Comparison of ENCODE assay signal across 16 cellular contexts in genomic region chr16:86222541-86222940, GRCh38.
DNase-seq lines count a peak whose midpoint lies in the region; ATAC-seq and TF ChIP-seq lines count a peak whose summit lies in the region.
"Had no signal": no experiment of that assay in that cellular context is flagged by ENCODE, and none has a peak within 500 bp of the region (broad histone marks: within the 10 kb centered on the region; RNA-seq: fewer than 3 reads in every experiment).

No MANE protein-coding gene starts in this region.

- H3K27ac ChIP-seq in SK-N-SH (ENCODE audit: low read depth in 2 of 2, low read length in 1 of 2) = no peak overlapping the region
- peak overlapping the region; percentile 47 to 73 (median 70) for H3K27ac ChIP-seq in transverse colon
- H3K27ac ChIP-seq: 22Rv1, heart right ventricle, thoracic aorta had no signal

- H3K27me3 ChIP-seq in SK-N-SH (ENCODE audit: insufficient read depth) (peaks cover 61% of the 10 kb centered on the region), transverse colon (no peaks in the 10 kb centered on the region)

- ATAC-seq in SK-N-SH treated with all-trans-retinoic acid at 6 μM for 48 hours = no peak
- ATAC-seq: activated naive CD4-positive, alpha-beta T cell treated with anti-CD3 and anti-CD28 coated beads, Interleukin-2, amount 50 U/mL, for 72 hours; heart right ventricle had no signal

- intact Hi-C loops in transverse colon (cut with DNase I; ENCODE audit: low total_unique reads) = no loop called here
- intact Hi-C loops in activated CD4-positive, alpha-beta T cell treated with anti-CD3 and anti-CD28 coated beads, Interleukin-2, amount 10 ng/mL, durations not matched to agents 24 days and 14 days (cut with micrococcal nuclease) = no loop called here

- no peak for TF ChIP-seq POLR2A in transverse colon (IDR thresholded peaks at IDR 0.05)

- no peak overlapping the region for H3K9ac ChIP-seq in SK-N-SH

- H3K9me3 ChIP-seq in SK-N-SH (no peaks in the 10 kb centered on the region), transverse colon (no peaks in the 10 kb centered on the region)
- H3K9me3 ChIP-seq: heart right ventricle, thoracic aorta had no signal

- H3K27ac Mint-ChIP-seq in activated CD4-positive, alpha-beta T cell treated with anti-CD3 and anti-CD28 coated beads, Interleukin-2, amount 10 ng/mL, durations not matched to agents 24 days and 14 days = no peak overlapping the region
- H3K27ac Mint-ChIP-seq: activated naive CD4-positive, alpha-beta T cell treated with anti-CD3 and anti-CD28 coated beads, Interleukin-2, amount 50 U/mL, for 72 hours had no signal

- TF ChIP-seq CTCF in SK-N-SH (IDR thresholded peaks at IDR 0.05) (no peak), astrocyte of the cerebellum (IDR thresholded peaks at IDR 0.05; ENCODE audit: low read depth, low read length, missing control alignments) (no peak), foreskin fibroblast (IDR thresholded peaks at IDR 0.05; ENCODE audit: low read depth, low read length) (no peak), transverse colon (IDR thresholded peaks at IDR 0.05) (no peak)

- H3K4me2 ChIP-seq in SK-N-SH = peak overlapping the region; percentile 64; the same call in 1 of the 2 replicates

- CTCF ChIA-PET in SK-N-SH (lab: Yijun Ruan, JAX) = no interaction called here

- H3K4me1 ChIP-seq in SK-N-SH (ENCODE audit: control insufficient read depth in 1 of 2, insufficient read depth in 2 of 2, low read depth in 1 of 2, low read length in 1 of 2) = 0 out of 4 replicates have a peak, but pooled peaks cover 0 to 4% of the 10 kb centered on the region in 2 experiments
- peaks cover 0 to 4% (median 0%) of the 10 kb centered on the region in 4 donors for H3K4me1 ChIP-seq in transverse colon

- POLR2A ChIA-PET in SK-N-SH (lab: Yijun Ruan, JAX) = no interaction called here

- TF ChIP-seq EP300 in SK-N-SH (IDR thresholded peaks at IDR 0.05; ENCODE audit: borderline replicate concordance in 1 of 2, low read depth in 1 of 2, low read length in 1 of 2) (no peak), transverse colon (IDR thresholded peaks at IDR 0.05; ENCODE audit: low read depth) (no peak)

- H3K9me2 ChIP-seq in SK-N-SH = no peaks in the 10 kb centered on the region

- WGBS in SK-N-SH (ENCODE audit: low lambda C conversion rate) = 2% methylated on average over 9 of the region's 13 CpGs
- 62 to 90% methylated on average over 2 to 13 of the region's 13 CpGs for WGBS in transverse colon (ENCODE audit: low coverage in 1 of 2), 2 donors

- DNase-seq in SK-N-SH (no peak), astrocyte of the cerebellum (ENCODE audit: low read depth) (no peak), foreskin fibroblast (peak; percentile 23 to 70), transverse colon (no peak), SIG-M5 (lab: John Stamatoyannopoulos, UW) (no peak), SKM-1 (lab: John Stamatoyannopoulos, UW; ENCODE audit: unreplicated experiment) (no peak)
- no peak for DNase-seq in activated CD4-positive, alpha-beta T cell treated with anti-CD3 and anti-CD28 coated beads, Interleukin-2, amount 10 ng/mL, durations not matched to agents 24 days and 14 days
- DNase-seq: heart right ventricle, KG1, NCI-H1694, NCI-H526 treated with DMSO at 0.1 percent for 48 hours, Right ventricle myocardium superior had no signal

- no peak overlapping the region for H2AFZ ChIP-seq in SK-N-SH (ENCODE audit: low read depth)

- no peak for TF ChIP-seq RAD21 in SK-N-SH (IDR thresholded peaks at IDR 0.05; ENCODE audit: low read length)

- no peaks in the 10 kb centered on the region for H3K4me1 Mint-ChIP-seq in activated CD4-positive, alpha-beta T cell treated with anti-CD3 and anti-CD28 coated beads, Interleukin-2, amount 10 ng/mL, durations not matched to agents 24 days and 14 days

- H3K36me3 ChIP-seq in SK-N-SH (replicated peaks in 1 of 2; ENCODE audit: control insufficient read depth in 1 of 2, insufficient read depth in 2 of 2, low read length in 1 of 2) (no peaks in the 10 kb centered on the region), transverse colon (no peaks in the 10 kb centered on the region)
- H3K36me3 ChIP-seq: heart right ventricle, thoracic aorta had no signal

- no peaks in the 10 kb centered on the region for H3K9me3 Mint-ChIP-seq in activated CD4-positive, alpha-beta T cell treated with anti-CD3 and anti-CD28 coated beads, Interleukin-2, amount 10 ng/mL, durations not matched to agents 24 days and 14 days
- H3K9me3 Mint-ChIP-seq: activated naive CD4-positive, alpha-beta T cell treated with anti-CD3 and anti-CD28 coated beads, Interleukin-2, amount 50 U/mL, for 72 hours had no signal

- no peaks in the 10 kb centered on the region for H3K36me3 Mint-ChIP-seq in activated CD4-positive, alpha-beta T cell treated with anti-CD3 and anti-CD28 coated beads, Interleukin-2, amount 10 ng/mL, durations not matched to agents 24 days and 14 days (ENCODE audit: low read depth)
- H3K36me3 Mint-ChIP-seq: activated naive CD4-positive, alpha-beta T cell treated with anti-CD3 and anti-CD28 coated beads, Interleukin-2, amount 50 U/mL, for 72 hours had no signal

- no peaks in the 10 kb centered on the region for H3F3A ChIP-seq in SK-N-SH (replicated peaks; ENCODE audit: insufficient read depth)

- H3K4me3 ChIP-seq in SK-N-SH (ENCODE audit: low read depth in 2 of 2, low read length in 1 of 2) (no peak overlapping the region), astrocyte of the cerebellum (ENCODE audit: low read depth, low read length) (peak overlapping the region; percentile 7), foreskin fibroblast (ENCODE audit: low read depth in 1 of 2, low read length in 2 of 2) (peak overlapping the region; percentile 44 to 57), transverse colon (peak overlapping the region in 1 of 4 donors; percentile 16)
- H3K4me3 ChIP-seq: heart right ventricle, thoracic aorta had no signal

- no peak overlapping the region for H3K4me3 Mint-ChIP-seq in activated CD4-positive, alpha-beta T cell treated with anti-CD3 and anti-CD28 coated beads, Interleukin-2, amount 10 ng/mL, durations not matched to agents 24 days and 14 days

- in situ Hi-C loops in astrocyte of the cerebellum (cut with HindIII; ENCODE audit: low sequenced_read_pairs) = no loop called here
- in situ Hi-C loops in transverse colon (cut with MboI; ENCODE audit: low pct_ligation_motif_present in 1 of 4, low pct_unique_long_range_greater_than_20kb in 1 of 4, low sequenced_read_pairs in 3 of 4) = no loop called here

- H3K79me2 ChIP-seq in SK-N-SH (ENCODE audit: insufficient read depth) = no peaks in the 10 kb centered on the region

- peaks cover 8% of the 10 kb centered on the region for H3K27me3 Mint-ChIP-seq in activated CD4-positive, alpha-beta T cell treated with anti-CD3 and anti-CD28 coated beads, Interleukin-2, amount 10 ng/mL, durations not matched to agents 24 days and 14 days

- H4K20me1 ChIP-seq in SK-N-SH (ENCODE audit: insufficient read depth) = no peaks in the 10 kb centered on the region

TF ChIP-seq in SK-N-SH, 30 proteins besides CTCF, POLR2A, EP300 and RAD21 (continues in another document):
- TF ChIP-seq TAF1 (IDR thresholded peaks at IDR 0.05; ENCODE audit: borderline replicate concordance, low read depth, low read length) (no peak), MXI1 (IDR thresholded peaks at IDR 0.05; ENCODE audit: low read depth, low read length) (no peak), YY1 (IDR thresholded peaks at IDR 0.05; ENCODE audit: low read depth) (no peak), RCOR1 (IDR thresholded peaks at IDR 0.05; ENCODE audit: low read length) (no peak), USF2 (IDR thresholded peaks at IDR 0.05; ENCODE audit: borderline replicate concordance, low read depth, low read length) (no peak), GABPA (IDR thresholded peaks at IDR 0.05; ENCODE audit: low read depth) (no peak)

TF ChIP-seq in SK-N-SH treated with all-trans-retinoic acid at 6 μM for 48 hours, 23 proteins besides CTCF, POLR2A, EP300 and RAD21 (continues in another document):
- TF ChIP-seq ESRRG (CRISPR knock-in tag; IDR thresholded peaks at IDR 0.05) (no peak), ZNF70 (CRISPR knock-in tag; IDR thresholded peaks at IDR 0.05) (no peak), GLIS3 (CRISPR knock-in tag; IDR thresholded peaks at IDR 0.05) (no peak), TSHZ2 (CRISPR knock-in tag; IDR thresholded peaks at IDR 0.05) (no peak), PPARA (CRISPR knock-in tag; IDR thresholded peaks at IDR 0.05; ENCODE audit: borderline replicate concordance) (no peak), ZNF8 (CRISPR knock-in tag; IDR thresholded peaks at IDR 0.05) (no peak), SNAI2 (CRISPR knock-in tag; IDR thresholded peaks at IDR 0.05) (no peak), TCF4 (CRISPR knock-in tag; IDR thresholded peaks at IDR 0.05; ENCODE audit: borderline replicate concordance) (no peak)

Comparison
In these comparisons a context has a peak if more than half of its experiments do, and no peak if none do; other contexts are left out.
1. DNase-seq: peak in foreskin fibroblast (2 of 2); none in SK-N-SH (single experiment), astrocyte of the cerebellum (single experiment), transverse colon (single experiment), activated CD4-positive, alpha-beta T cell treated with anti-CD3 and anti-CD28 coated beads, Interleukin-2, amount 10 ng/mL, durations not matched to agents 24 days and 14 days (single experiment), SIG-M5 (single experiment) and SKM-1 (single experiment).
2. H3K27ac ChIP-seq: peak in transverse colon (4 of 4); none in SK-N-SH (0 of 2).
3. H3K4me3 ChIP-seq: peak in astrocyte of the cerebellum (single experiment) and foreskin fibroblast (2 of 2); none in SK-N-SH (0 of 2).